8 cellular contexts compared by ENCODE assay signal in genomic region chr11:1761857-1762536, GRCh38. TPM values are rescaled to one million over a fixed set of nuclear protein-coding genes. Genes with fewer than 3 reads are reported as not detected.
DNase-seq lines count a peak whose midpoint lies in the region; ATAC-seq and TF ChIP-seq lines count a peak whose summit lies in the region.

No MANE protein-coding gene starts in this region.

- H3K27ac Mint-ChIP-seq in brain = peak overlapping the region in 4 of 5 experiments; percentile 56 to 90 (median 73)
- peak overlapping the region; percentile 37 for H3K27ac Mint-ChIP-seq in stimulated activated naive B cell treated with anti-CD40 and anti-IgM and Interleukin-4, amounts not matched to agents 10 μg/mL and 1 μg/mL and 100 μg/mL, for 72 hours

- H3K27ac ChIP-seq in layer of hippocampus (ENCODE audit: low read depth, low read length) = peak overlapping the region; percentile 99

- H3K4me3 ChIP-seq in Jurkat, Clone E6-1 (ENCODE audit: low read length) = peak overlapping the region; percentile 68; the same call in 1 of the 2 replicates

- TF ChIP-seq CTCF in brain (conservative IDR thresholded peaks at IDR 0.05) = no peak

- H3K27me3 Mint-ChIP-seq in brain = peaks cover 3% of the 10 kb centered on the region
- no peaks in the 10 kb centered on the region for H3K27me3 Mint-ChIP-seq in stimulated activated naive B cell treated with anti-CD40 and anti-IgM and Interleukin-4, amounts not matched to agents 10 μg/mL and 1 μg/mL and 100 μg/mL, for 72 hours

- DNase-seq in Jurkat, Clone E6-1 (ENCODE audit: low read depth, low spot score) = no peak
- DNase-seq in stimulated activated naive B cell treated with anti-CD40 and anti-IgM and Interleukin-4, amounts not matched to agents 10 μg/mL and 1 μg/mL and 100 μg/mL, for 72 hours = no peak
- DNase-seq in stimulated activated naive CD4-positive, alpha-beta T cell treated with Interleukin-2 at 50 U/mL for 16 hours (lab: John Stamatoyannopoulos, UW) = no peak
- DNase-seq in RKO (ENCODE audit: low spot score) = no peak
- no peak for DNase-seq in stimulated activated CD4-positive, alpha-beta T cell treated with anti-CD3 and anti-CD28 coated beads, Interleukin-2, amount 100 ng/mL, for 48 hours

- no peaks in the 10 kb centered on the region for H3K36me3 Mint-ChIP-seq in brain
- H3K36me3 Mint-ChIP-seq in stimulated activated naive B cell treated with anti-CD40 and anti-IgM and Interleukin-4, amounts not matched to agents 10 μg/mL and 1 μg/mL and 100 μg/mL, for 72 hours = peaks cover 12 to 21% of the 10 kb centered on the region in 2 donors

- ATAC-seq in stimulated activated naive B cell treated with anti-CD40 and anti-IgM and Interleukin-4, amounts not matched to agents 10 μg/mL and 1 μg/mL and 100 μg/mL, for 72 hours (replicated peaks) = no peak
- ATAC-seq in HG03139 (IDR thresholded peaks at IDR 0.05; ENCODE audit: unreplicated experiment) = no peak

- H3K4me3 Mint-ChIP-seq in brain = peak overlapping the region; percentile 75 to 89 (median 79)
- H3K4me3 Mint-ChIP-seq in stimulated activated naive B cell treated with anti-CD40 and anti-IgM and Interleukin-4, amounts not matched to agents 10 μg/mL and 1 μg/mL and 100 μg/mL, for 72 hours = peak overlapping the region; percentile 61 to 97

- no peaks in the 10 kb centered on the region for H3K27me3 ChIP-seq in layer of hippocampus (ENCODE audit: control insufficient read depth, insufficient read depth, low read length)

- H3K9me3 Mint-ChIP-seq in brain = peaks cover 0 to 4% (median 0%) of the 10 kb centered on the region in 5 experiments
- H3K9me3 Mint-ChIP-seq in stimulated activated naive B cell treated with anti-CD40 and anti-IgM and Interleukin-4, amounts not matched to agents 10 μg/mL and 1 μg/mL and 100 μg/mL, for 72 hours = no peaks in the 10 kb centered on the region

- H3K4me1 Mint-ChIP-seq in brain = peaks cover 20% of the 10 kb centered on the region
- H3K4me1 Mint-ChIP-seq in stimulated activated naive B cell treated with anti-CD40 and anti-IgM and Interleukin-4, amounts not matched to agents 10 μg/mL and 1 μg/mL and 100 μg/mL, for 72 hours = peaks cover 16 to 49% of the 10 kb centered on the region in 2 donors

RNA-seq across cellular contexts. Expression of gene CTSD, which starts 1.7 kb away (rescaled TPM):
- polyA plus RNA-seq in Jurkat, Clone E6-1 (2012; ENCODE audit: insufficient read depth, insufficient read length) = 93.6 TPM
- polyA plus RNA-seq in brain (ENCODE audit: insufficient read depth, low read depth, low replicate concordance) = 381 TPM

RNA-seq across cellular contexts. Expression of gene IFITM10, which starts 11.6 kb away (rescaled TPM):
- not detected for polyA plus RNA-seq in Jurkat, Clone E6-1 (2012; ENCODE audit: insufficient read depth, insufficient read length)
- 2.3 TPM for polyA plus RNA-seq in brain (ENCODE audit: insufficient read depth, low read depth, low replicate concordance)
